Comparison of ENCODE assay signal across 18 cellular contexts in genomic region chr7:6401536-6401935, GRCh38.
"Had no signal": no experiment of that assay in that cellular context is flagged by ENCODE, and none has a peak within 500 bp of the region (broad histone marks: within the 10 kb centered on the region; RNA-seq: fewer than 3 reads in every experiment).

No MANE protein-coding gene starts in this region.

- H3K4me3 Mint-ChIP-seq: activated naive CD8-positive, alpha-beta T cell treated with anti-CD3 and anti-CD28 coated beads for 36 hours; activated T-cell treated with anti-CD3 and anti-CD28 coated beads, Interleukin-2, amount 50 U/mL, for 72 hours; naive thymus-derived CD8-positive, alpha-beta T cell had no signal

- H3K27ac ChIP-seq: brain microvascular endothelial cell, sigmoid colon, thoracic aorta had no signal

- H3K27me3 Mint-ChIP-seq: activated naive CD8-positive, alpha-beta T cell treated with anti-CD3 and anti-CD28 coated beads for 36 hours; naive thymus-derived CD8-positive, alpha-beta T cell had no signal

- ATAC-seq: activated T-cell treated with anti-CD3 and anti-CD28 coated beads, Interleukin-2, amount 50 U/mL, for 72 hours; esophagus mucosa; left lobe of liver; mucosa of descending colon; naive thymus-derived CD8-positive, alpha-beta T cell had no signal

- H3K27ac Mint-ChIP-seq: activated naive CD8-positive, alpha-beta T cell treated with anti-CD3 and anti-CD28 coated beads for 36 hours; activated T-cell treated with anti-CD3 and anti-CD28 coated beads, Interleukin-2, amount 50 U/mL, for 72 hours had no signal

- DNase-seq: activated CD4-positive, alpha-beta T cell treated with anti-CD3 and anti-CD28 coated beads, Interleukin-2, amount 50 U/mL, for 48 hours; activated CD4-positive, CD25-positive, alpha-beta regulatory T cell treated with anti-CD3 and anti-CD28 coated beads, Interleukin-2, amount 50 U/mL, for 72 hours; activated naive CD8-positive, alpha-beta T cell treated with anti-CD3 and anti-CD28 coated beads for 36 hours; activated T-cell treated with anti-CD3 and anti-CD28 coated beads, Interleukin-2, amount 50 U/mL, for 72 hours; amygdala; brain microvascular endothelial cell; hippocampal formation; mucosa of descending colon; naive thymus-derived CD8-positive, alpha-beta T cell; sigmoid colon; SK-N-SH; stimulated activated CD4-positive, alpha-beta T cell treated with anti-CD3 and anti-CD28 coated beads, Interleukin-1b, Interleukin-23, amount 100 ng/mL, for 48 hours; stomach; T-helper 1 cell; T1000 had no signal

- H3K27me3 ChIP-seq: brain microvascular endothelial cell, sigmoid colon, stomach had no signal

- H3K9me3 ChIP-seq: mucosa of descending colon, sigmoid colon, SK-N-SH, stomach, thoracic aorta had no signal

- H3K4me3 ChIP-seq: mucosa of descending colon, sigmoid colon, stomach, thoracic aorta had no signal

- H3K9me3 Mint-ChIP-seq: activated naive CD8-positive, alpha-beta T cell treated with anti-CD3 and anti-CD28 coated beads for 36 hours; activated T-cell treated with anti-CD3 and anti-CD28 coated beads, Interleukin-2, amount 50 U/mL, for 72 hours; naive thymus-derived CD8-positive, alpha-beta T cell had no signal
